ENCODE assay signal across 21 cellular contexts in the genomic region with DNA sequence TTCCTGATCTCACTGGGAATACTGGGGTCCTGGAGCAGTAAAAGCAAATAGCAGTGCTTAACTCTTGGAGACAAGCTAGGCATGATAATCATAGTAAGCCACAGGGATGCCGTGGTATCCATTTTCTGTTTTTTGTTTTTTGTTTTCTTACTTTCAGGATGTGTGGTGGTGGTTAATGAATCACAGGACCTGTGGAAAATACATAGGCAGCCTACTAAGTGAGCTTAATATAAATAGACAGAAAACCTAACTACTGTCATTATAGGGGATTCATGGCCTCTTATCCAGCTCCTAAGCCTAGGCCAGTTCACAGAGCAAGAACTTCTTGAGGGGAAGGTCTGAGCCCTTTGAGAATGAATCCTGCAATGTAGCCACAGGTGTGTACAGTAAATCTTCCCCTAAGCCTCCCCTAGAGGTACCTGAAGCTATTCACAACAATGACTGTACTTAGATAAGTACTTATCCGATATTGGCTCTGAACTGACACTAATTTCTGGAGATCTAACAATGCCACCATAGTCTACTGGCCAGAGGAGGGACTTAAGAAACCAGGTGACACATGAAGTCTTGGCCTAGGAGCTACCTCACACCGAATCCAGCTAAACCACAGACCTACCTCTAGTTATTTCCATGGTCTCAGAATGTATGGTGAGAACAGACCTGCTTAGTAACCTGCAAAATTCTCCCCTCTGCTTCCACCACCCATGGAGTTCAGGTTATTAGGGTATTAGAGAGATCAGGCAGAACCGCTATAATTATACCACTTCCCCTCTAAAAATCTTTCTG.
"Had no signal": no experiment of that assay in that cellular context is flagged by ENCODE, and none has a peak within 500 bp of the region (broad histone marks: within the 10 kb centered on the region; RNA-seq: fewer than 3 reads in every experiment).

No MANE protein-coding gene starts in this region.

- H3K4me3 ChIP-seq: left ventricle myocardium inferior, lower lobe of right lung, ovary, right atrium auricular region, sigmoid colon, skin epidermis, suprapubic skin, thyroid gland had no signal

- H3K4me1 Mint-ChIP-seq: endodermal cell, immature natural killer cell, mesothelial cell of epicardium had no signal

- H3K4me3 Mint-ChIP-seq: endodermal cell, immature natural killer cell, memory B cell, mesothelial cell of epicardium, natural killer cell, neural crest cell, type B pancreatic cell had no signal

- H3K27ac Mint-ChIP-seq: endodermal cell, immature natural killer cell, mesothelial cell of epicardium, natural killer cell, type B pancreatic cell had no signal

- H3K27me3 ChIP-seq: ovary, right atrium auricular region, thyroid gland had no signal

- H3K9me3 ChIP-seq: left ventricle myocardium inferior, lower lobe of right lung, ovary, right atrium auricular region, sigmoid colon, suprapubic skin, thyroid gland had no signal

- H3K4me1 ChIP-seq: foreskin keratinocyte, left ventricle myocardium inferior, lower lobe of right lung, right atrium auricular region, sigmoid colon, suprapubic skin, thyroid gland had no signal

- DNase-seq: effector CD4-positive, alpha-beta T cell; endodermal cell; foreskin keratinocyte; immature natural killer cell; left cardiac atrium; left ventricle myocardium inferior; lower lobe of right lung; natural killer cell; ovary; sigmoid colon; stimulated activated CD4-positive, alpha-beta T cell treated with anti-CD3 and anti-CD28 coated beads, Interleukin-2, amount 100 ng/mL, for 24 hours; stimulated activated CD4-positive, alpha-beta T cell treated with anti-CD3 and anti-CD28 coated beads, Interleukin-4, amount 100 ng/mL, for 4 hours; stimulated activated naive CD4-positive, alpha-beta T cell; thyroid gland had no signal

- H3K36me3 ChIP-seq: left ventricle myocardium inferior, lower lobe of right lung, ovary, right atrium auricular region, sigmoid colon, suprapubic skin, thyroid gland had no signal

- ATAC-seq: foreskin keratinocyte, left cardiac atrium, lower lobe of right lung, natural killer cell had no signal

- H3K36me3 Mint-ChIP-seq: immature natural killer cell, memory B cell, mesothelial cell of epicardium, natural killer cell, type B pancreatic cell had no signal

- H3K9me3 Mint-ChIP-seq: endodermal cell, immature natural killer cell, memory B cell, mesothelial cell of epicardium, natural killer cell, neural crest cell, type B pancreatic cell had no signal
